In the genomic region with DNA sequence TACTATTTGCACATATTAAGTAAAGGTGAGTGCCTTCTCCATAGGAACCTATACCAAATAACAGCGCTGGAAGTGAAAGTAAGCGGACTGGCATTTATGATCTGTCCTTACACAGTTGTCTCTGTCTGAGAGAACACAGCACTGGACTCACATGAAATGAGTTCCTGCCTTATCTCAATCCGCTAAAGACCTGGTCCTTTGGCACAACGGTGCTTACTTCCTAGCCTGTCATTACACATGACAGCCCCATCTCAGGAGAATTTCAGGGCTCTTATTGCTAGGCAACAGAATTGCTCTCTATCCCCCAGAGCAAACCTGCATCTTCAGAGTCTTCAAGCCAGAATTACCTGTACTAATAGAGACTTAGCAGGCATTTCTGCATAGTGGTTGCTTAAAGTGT, we compare ENCODE assay signal across 14 cellular contexts. TPM values are rescaled to one million over a fixed set of nuclear protein-coding genes. Genes with fewer than 3 reads are reported as not detected.
"Had no signal": no experiment of that assay in that cellular context is flagged by ENCODE, and none has a peak within 500 bp of the region (broad histone marks: within the 10 kb centered on the region; RNA-seq: fewer than 3 reads in every experiment).

No MANE protein-coding gene starts in this region.

- ATAC-seq: activated T-helper 17 cell treated with anti-CD3 and anti-CD28 coated beads, Interleukin-2, amount 50 U/mL, for 72 hours; body of pancreas; esophagus mucosa had no signal

- H3K4me3 Mint-ChIP-seq: activated CD4-positive, alpha-beta T cell treated with anti-CD3 and anti-CD28 coated beads, Interleukin-2, amount 10 ng/mL, durations not matched to agents 7 days and 5 days; activated T-helper 17 cell treated with anti-CD3 and anti-CD28 coated beads, Interleukin-2, amount 50 U/mL, for 72 hours; endodermal cell; naive B cell had no signal

- H3K27ac Mint-ChIP-seq: activated CD4-positive, alpha-beta T cell treated with anti-CD3 and anti-CD28 coated beads, Interleukin-2, amount 10 ng/mL, durations not matched to agents 7 days and 5 days; activated T-helper 17 cell treated with anti-CD3 and anti-CD28 coated beads, Interleukin-2, amount 50 U/mL, for 72 hours; endodermal cell; naive B cell had no signal

- H3K36me3 Mint-ChIP-seq: naive B cell had no signal

- DNase-seq: activated CD4-positive, alpha-beta T cell treated with anti-CD3 and anti-CD28 coated beads, Interleukin-2, amount 10 ng/mL, durations not matched to agents 7 days and 5 days; activated CD4-positive, CD25-positive, alpha-beta regulatory T cell; activated naive CD4-positive, alpha-beta T cell treated with anti-CD3 and anti-CD28 coated beads, Interleukin-2, amount 50 U/mL, for 16 hours; activated T-cell treated with anti-CD3 and anti-CD28 coated beads for 4 hours; body of pancreas; endodermal cell; naive B cell; sigmoid colon; stimulated activated CD4-positive, alpha-beta T cell treated with anti-CD3 and anti-CD28 coated beads, Interleukin-2, amount 100 ng/mL, for 48 hours; stimulated activated naive CD4-positive, alpha-beta T cell treated with Interleukin-2 at 50 U/mL for 16 hours had no signal

- H3K9me3 Mint-ChIP-seq: activated CD4-positive, alpha-beta T cell treated with anti-CD3 and anti-CD28 coated beads, Interleukin-2, amount 10 ng/mL, durations not matched to agents 7 days and 5 days; endodermal cell; naive B cell had no signal

- H3K27ac ChIP-seq: body of pancreas, sigmoid colon, suprapubic skin had no signal

- H3K36me3 ChIP-seq: sigmoid colon had no signal

- H3K4me3 ChIP-seq: body of pancreas, sigmoid colon, suprapubic skin had no signal

- H3K9me3 ChIP-seq: body of pancreas, sigmoid colon, suprapubic skin had no signal

RNA-seq across cellular contexts. Expression of a gene that starts 4.3 kb away (rescaled TPM):
- total RNA-seq: activated CD4-positive, alpha-beta T cell treated with anti-CD3 and anti-CD28 coated beads, Interleukin-2, amount 10 ng/mL, durations not matched to agents 7 days and 5 days; activated CD8-positive, alpha-beta memory T cell treated with anti-CD3 and anti-CD28 coated beads for 36 hours; activated T-helper 17 cell treated with anti-CD3 and anti-CD28 coated beads, Interleukin-2, amount 50 U/mL, for 72 hours had no signal
